Comparison of ENCODE assay signal across 24 cellular contexts in the genomic region with DNA sequence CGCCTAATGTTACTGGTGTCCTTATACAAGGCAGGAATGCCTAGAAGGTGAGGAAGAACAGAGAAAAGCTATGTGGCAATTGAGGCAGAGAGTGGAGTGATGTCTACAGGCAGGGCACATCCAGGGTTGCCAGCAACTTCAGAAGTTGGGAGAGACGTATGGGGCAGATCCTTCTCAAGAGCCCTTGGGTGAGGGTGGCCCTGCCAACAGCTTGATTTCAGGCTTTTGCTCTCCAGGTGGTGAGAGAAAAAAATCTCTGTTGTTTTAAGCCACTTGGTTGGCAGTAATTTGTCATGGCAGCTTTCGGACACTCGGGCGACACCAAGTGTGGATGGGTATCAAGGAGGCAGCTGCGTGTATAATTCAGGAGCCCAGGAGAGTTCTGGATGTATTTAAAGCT.
"Had no signal": no experiment of that assay in that cellular context is flagged by ENCODE, and none has a peak within 500 bp of the region (broad histone marks: within the 10 kb centered on the region; RNA-seq: fewer than 3 reads in every experiment).

No MANE protein-coding gene starts in this region.

- H3K27me3 Mint-ChIP-seq: dendritic cell treated with granulocyte-macrophage colony-stimulating factor and Interleukin-4, amounts not matched to agents 40 ng/mL and 50 ng/mL, for 4 days had no signal

- H3K27ac ChIP-seq: colonic mucosa, coronary artery, dorsolateral prefrontal cortex, epithelial cell of prostate, esophagus squamous epithelium, foreskin keratinocyte, gastrocnemius medialis, gastroesophageal sphincter, heart left ventricle, heart right ventricle had no signal

- DNase-seq: colonic mucosa; cortex of kidney; dermis blood vessel endothelial cell; dorsolateral prefrontal cortex; effector CD4-positive, alpha-beta T cell; effector CD8-positive, alpha-beta T cell; effector memory CD4-positive, alpha-beta T cell; effector memory CD8-positive, alpha-beta T cell; endodermal cell; erythroblast; esophagus squamous epithelium; foreskin fibroblast; foreskin keratinocyte; foreskin melanocyte; gastrocnemius medialis; glutamatergic neuron; head of caudate nucleus; heart left ventricle; heart right ventricle had no signal

- H3K4me3 ChIP-seq: colonic mucosa, coronary artery, dorsolateral prefrontal cortex, esophagus squamous epithelium, gastrocnemius medialis, gastroesophageal sphincter, heart left ventricle, heart right ventricle had no signal

- H3K27ac Mint-ChIP-seq: dendritic cell treated with granulocyte-macrophage colony-stimulating factor and Interleukin-4, amounts not matched to agents 40 ng/mL and 50 ng/mL, for 4 days; effector memory CD8-positive, alpha-beta T cell; endodermal cell had no signal

- ATAC-seq: effector memory CD8-positive, alpha-beta T cell; esophagus mucosa; foreskin keratinocyte; gastrocnemius medialis; gastroesophageal sphincter; heart left ventricle had no signal

- H3K27me3 ChIP-seq: colonic mucosa, dorsolateral prefrontal cortex, esophagus squamous epithelium, foreskin keratinocyte, gastrocnemius medialis, gastroesophageal sphincter, heart left ventricle, heart right ventricle had no signal

- H3K9me3 ChIP-seq: colonic mucosa, esophagus squamous epithelium, gastrocnemius medialis, gastroesophageal sphincter had no signal

- H3K36me3 ChIP-seq: colonic mucosa, esophagus squamous epithelium, gastrocnemius medialis, gastroesophageal sphincter, heart left ventricle, heart right ventricle had no signal

- H3K4me1 ChIP-seq: colonic mucosa, esophagus squamous epithelium, foreskin keratinocyte, gastrocnemius medialis, gastroesophageal sphincter had no signal

- H3K4me3 Mint-ChIP-seq: dendritic cell treated with granulocyte-macrophage colony-stimulating factor and Interleukin-4, amounts not matched to agents 40 ng/mL and 50 ng/mL, for 4 days; effector memory CD8-positive, alpha-beta T cell; endodermal cell had no signal
